In the genomic region with DNA sequence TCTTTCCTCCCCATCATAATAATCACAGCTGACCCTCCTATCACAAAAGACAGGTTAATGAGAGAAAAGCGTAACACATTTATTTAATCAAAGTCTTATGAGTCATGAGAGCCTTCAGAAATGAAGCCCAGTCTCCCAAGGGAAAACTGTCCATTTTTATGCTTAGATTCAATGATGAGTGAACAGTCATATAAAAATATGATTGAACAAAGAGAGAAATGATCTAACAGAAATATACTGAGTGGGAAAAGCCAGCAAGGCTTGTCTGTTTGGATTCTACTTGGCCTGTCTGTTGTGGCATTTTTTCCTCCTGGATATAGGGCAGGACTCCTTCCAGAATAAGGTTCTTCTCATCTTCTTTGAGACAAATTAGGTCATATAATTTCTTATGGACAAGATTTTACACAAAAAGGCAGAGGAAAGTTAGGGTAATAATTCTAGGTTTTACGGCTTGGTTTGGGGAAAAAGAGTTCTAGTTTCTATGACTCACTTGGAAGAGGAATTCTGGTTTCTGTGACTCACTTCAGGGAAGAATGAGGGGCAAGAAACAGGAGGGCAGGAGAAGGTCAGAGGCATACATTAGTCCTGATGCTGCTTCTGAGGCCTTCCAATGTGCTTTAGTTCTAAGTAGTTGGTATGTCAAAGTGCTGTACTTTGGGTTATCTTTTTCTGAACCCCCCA, we compare ENCODE assay signal across 12 cellular contexts.
DNase-seq lines count a peak whose midpoint lies in the region; ATAC-seq and TF ChIP-seq lines count a peak whose summit lies in the region.
"Had no signal": no experiment of that assay in that cellular context is flagged by ENCODE, and none has a peak within 500 bp of the region (broad histone marks: within the 10 kb centered on the region; RNA-seq: fewer than 3 reads in every experiment).

No MANE protein-coding gene starts in this region.

- CTCF ChIA-PET in CD8-positive, alpha-beta T cell (lab: Charles Lee) = no interaction called here

- no peaks in the 10 kb centered on the region for H3K36me3 ChIP-seq in CD8-positive, alpha-beta T cell (ENCODE audit: insufficient read depth, low read length)
- H3K36me3 ChIP-seq: upper lobe of right lung had no signal

- H3K4me1 Mint-ChIP-seq in CD8-positive, alpha-beta T cell (ENCODE audit: low read depth) = no peaks in the 10 kb centered on the region
- H3K4me1 Mint-ChIP-seq: activated T-helper 17 cell treated with anti-CD3 and anti-CD28 coated beads, Interleukin-2, amount 50 U/mL, for 72 hours had no signal

- DNase-seq in GM04504 (ENCODE audit: low read depth) = peak; percentile 84
- peak; percentile 7 to 73 for DNase-seq in SW 1271 (lab: John Stamatoyannopoulos, UW)
- peak; percentile 40 to 55 for DNase-seq in foreskin keratinocyte
- DNase-seq in skeletal muscle cell (ENCODE audit: low read depth) = peak; percentile 85
- no peak for DNase-seq in C1 segment of cervical spinal cord (lab: John Stamatoyannopoulos, UW)
- no peak for DNase-seq in CD8-positive, alpha-beta T cell
- no peak for DNase-seq in GM19240 (ENCODE audit: insufficient read length, low spot score)
- DNase-seq: DND-41; NK-92 treated with Interleukin-12 subunit alpha and Interleukin-12 subunit beta, amount 100 ng/mL, for 24 hours; upper lobe of right lung had no signal

- H3K27ac ChIP-seq in foreskin keratinocyte = peak overlapping the region; percentile 39
- H3K27ac ChIP-seq in CD8-positive, alpha-beta T cell (ENCODE audit: low read depth, low read length) = no peak overlapping the region
- H3K27ac ChIP-seq: upper lobe of right lung had no signal

- TF ChIP-seq CTCF in foreskin keratinocyte (conservative IDR thresholded peaks at IDR 0.05) = no peak
- no peak for TF ChIP-seq CTCF in CD8-positive, alpha-beta T cell (IDR thresholded peaks at IDR 0.05)

- no peaks in the 10 kb centered on the region for H3K36me3 Mint-ChIP-seq in CD8-positive, alpha-beta T cell

- H3K9me3 ChIP-seq in CD8-positive, alpha-beta T cell (ENCODE audit: low read length) = no peaks in the 10 kb centered on the region
- H3K9me3 ChIP-seq: upper lobe of right lung had no signal

- no peak overlapping the region for H3K4me3 ChIP-seq in skeletal muscle cell (ENCODE audit: low read depth, low read length)
- H3K4me3 ChIP-seq in CD8-positive, alpha-beta T cell (ENCODE audit: low read depth, low read length) = no peak overlapping the region
- H3K4me3 ChIP-seq: upper lobe of right lung had no signal

- ATAC-seq in foreskin keratinocyte (peak; percentile 87), HG03520 (IDR thresholded peaks at IDR 0.05; ENCODE audit: unreplicated experiment) (no peak)
- ATAC-seq in CD8-positive, alpha-beta T cell = no peak
- ATAC-seq: activated T-helper 17 cell treated with anti-CD3 and anti-CD28 coated beads, Interleukin-2, amount 50 U/mL, for 72 hours; upper lobe of right lung had no signal

- no peak overlapping the region for H3K27ac Mint-ChIP-seq in CD8-positive, alpha-beta T cell
- H3K27ac Mint-ChIP-seq: activated T-helper 17 cell treated with anti-CD3 and anti-CD28 coated beads, Interleukin-2, amount 50 U/mL, for 72 hours had no signal

- POLR2A ChIA-PET in CD8-positive, alpha-beta T cell (lab: Charles Lee) = no interaction called here

- intact Hi-C loops in CD8-positive, alpha-beta T cell (cut with DNase I, micrococcal nuclease) = no loop called here

- H3K9me3 Mint-ChIP-seq in CD8-positive, alpha-beta T cell = no peaks in the 10 kb centered on the region
- H3K9me3 Mint-ChIP-seq: activated T-helper 17 cell treated with anti-CD3 and anti-CD28 coated beads, Interleukin-2, amount 50 U/mL, for 72 hours had no signal

- H3K27me3 Mint-ChIP-seq in CD8-positive, alpha-beta T cell (ENCODE audit: low read depth) = no peaks in the 10 kb centered on the region
- H3K27me3 Mint-ChIP-seq: activated T-helper 17 cell treated with anti-CD3 and anti-CD28 coated beads, Interleukin-2, amount 50 U/mL, for 72 hours had no signal

- peaks cover 3% of the 10 kb centered on the region for H3K4me1 ChIP-seq in foreskin keratinocyte
- no peaks in the 10 kb centered on the region for H3K4me1 ChIP-seq in CD8-positive, alpha-beta T cell (ENCODE audit: insufficient read depth, low read length)
- H3K4me1 ChIP-seq: upper lobe of right lung had no signal

- H3K27me3 ChIP-seq in foreskin keratinocyte = no peaks in the 10 kb centered on the region
- H3K27me3 ChIP-seq in CD8-positive, alpha-beta T cell (ENCODE audit: insufficient read depth, low read length) = no peaks in the 10 kb centered on the region
- H3K27me3 ChIP-seq: upper lobe of right lung had no signal

- no peak overlapping the region for H3K4me3 Mint-ChIP-seq in CD8-positive, alpha-beta T cell
- H3K4me3 Mint-ChIP-seq: activated T-helper 17 cell treated with anti-CD3 and anti-CD28 coated beads, Interleukin-2, amount 50 U/mL, for 72 hours had no signal

Comparison
In these comparisons a context has a peak if more than half of its experiments do, and no peak if none do; other contexts are left out.
1. DNase-seq: peak in GM04504 (single experiment), SW 1271 (2 of 2), foreskin keratinocyte (2 of 2) and skeletal muscle cell (single experiment); none in C1 segment of cervical spinal cord (0 of 14), CD8-positive, alpha-beta T cell (0 of 7) and GM19240 (single experiment).